Comparison of ENCODE assay signal across 15 cellular contexts in the genomic region with DNA sequence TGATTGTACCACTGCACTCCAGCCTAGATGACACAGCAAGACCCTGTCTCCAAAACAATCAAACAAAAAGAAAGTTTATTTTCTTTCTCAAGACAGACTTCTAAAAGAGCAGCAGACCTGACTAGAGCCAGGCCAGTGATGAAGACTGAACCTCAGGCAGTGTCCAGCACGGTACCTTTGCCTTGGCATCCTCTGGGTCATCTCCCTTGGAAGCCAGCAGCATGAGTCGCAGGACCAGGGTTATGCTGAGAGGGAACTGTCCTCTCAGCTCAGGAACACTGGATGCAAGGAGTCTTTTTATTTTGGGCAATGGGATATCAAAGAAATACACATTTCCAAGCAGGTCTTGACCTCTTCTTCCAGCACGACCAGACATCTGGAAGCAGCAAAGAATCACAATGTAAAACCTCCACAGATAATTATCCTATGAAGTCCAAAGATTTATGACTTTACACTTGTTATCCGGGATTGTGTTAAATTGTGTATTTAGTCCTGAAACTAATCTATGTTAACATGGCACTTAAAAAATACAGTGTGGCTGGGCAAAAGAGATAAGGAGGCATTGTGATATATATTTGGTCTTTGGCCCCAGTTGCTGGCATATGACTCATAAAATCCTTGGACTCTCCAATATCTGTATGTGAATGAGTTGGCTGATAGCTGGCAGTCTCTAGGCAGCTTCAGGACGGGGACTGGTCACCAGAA.
DNase-seq lines count a peak whose midpoint lies in the region; TF ChIP-seq lines count a peak whose summit lies in the region.
"Had no signal": no experiment of that assay in that cellular context is flagged by ENCODE, and none has a peak within 500 bp of the region (broad histone marks: within the 10 kb centered on the region; RNA-seq: fewer than 3 reads in every experiment).

No MANE protein-coding gene starts in this region.

- no peak overlapping the region for H3K27ac Mint-ChIP-seq in activated CD4-positive, alpha-beta T cell treated with anti-CD3 and anti-CD28 coated beads, Interleukin-2, amount 10 ng/mL, durations not matched to agents 7 days and 5 days

- H3K4me3 ChIP-seq in cardiac fibroblast (replicated peaks in 1 of 2; ENCODE audit: low read depth in 2 of 2, low read length in 2 of 2): no peak overlapping the region
- H3K4me3 ChIP-seq: Peyer's patch, uterus had no signal

- POLR2A ChIA-PET in activated CD4-positive, alpha-beta T cell treated with anti-CD3 and anti-CD28 coated beads, Interleukin-2, amount 10 ng/mL, durations not matched to agents 7 days and 5 days (lab: Charles Lee): no interaction called here

- no peak overlapping the region for H3K4me3 Mint-ChIP-seq in activated CD4-positive, alpha-beta T cell treated with anti-CD3 and anti-CD28 coated beads, Interleukin-2, amount 10 ng/mL, durations not matched to agents 7 days and 5 days

- DNase-seq in EL (peak; percentile 26), M059J (ENCODE audit: low read depth) (peak; percentile 21), cardiac fibroblast (ENCODE audit: low read depth in 2 of 2) (peak; percentile 7 to 26), lung microvascular endothelial cell (ENCODE audit: low read depth in 2 of 2) (peak; percentile 61 to 86), NCI-H1105 treated with DMSO at 0.1 percent for 48 hours (lab: John Stamatoyannopoulos, UW) (no peak), NOMO-1 (lab: John Stamatoyannopoulos, UW; ENCODE audit: unreplicated experiment in 2 of 2) (no peak), activated gamma-delta T cell (lab: John Stamatoyannopoulos, UW) (no peak)
- no peak for DNase-seq in activated CD4-positive, alpha-beta T cell treated with anti-CD3 and anti-CD28 coated beads, Interleukin-2, amount 10 ng/mL, durations not matched to agents 7 days and 5 days
- DNase-seq: Calu3; MM.1S; NCI-H1930; NCI-H526 treated with DMSO at 0.1 percent for 48 hours; stimulated activated naive CD4-positive, alpha-beta T cell treated with Interleukin-2 at 50 U/mL for 16 hours; uterus had no signal

- CTCF ChIA-PET in activated CD4-positive, alpha-beta T cell treated with anti-CD3 and anti-CD28 coated beads, Interleukin-2, amount 10 ng/mL, durations not matched to agents 7 days and 5 days (lab: Charles Lee): no interaction called here

- peaks cover 6% of the 10 kb centered on the region for H3K4me1 Mint-ChIP-seq in activated CD4-positive, alpha-beta T cell treated with anti-CD3 and anti-CD28 coated beads, Interleukin-2, amount 10 ng/mL, durations not matched to agents 7 days and 5 days

- no peaks in the 10 kb centered on the region for H3K9me3 Mint-ChIP-seq in activated CD4-positive, alpha-beta T cell treated with anti-CD3 and anti-CD28 coated beads, Interleukin-2, amount 10 ng/mL, durations not matched to agents 7 days and 5 days

- no peak for TF ChIP-seq CTCF in cardiac fibroblast (IDR thresholded peaks at IDR 0.05; ENCODE audit: low read depth, low read length)

- peaks cover 78% of the 10 kb centered on the region for H3K36me3 Mint-ChIP-seq in activated CD4-positive, alpha-beta T cell treated with anti-CD3 and anti-CD28 coated beads, Interleukin-2, amount 10 ng/mL, durations not matched to agents 7 days and 5 days (ENCODE audit: low read depth)

- no peaks in the 10 kb centered on the region for H3K27me3 Mint-ChIP-seq in activated CD4-positive, alpha-beta T cell treated with anti-CD3 and anti-CD28 coated beads, Interleukin-2, amount 10 ng/mL, durations not matched to agents 7 days and 5 days

Comparison
In these comparisons a context has a peak if more than half of its experiments do, and no peak if none do; other contexts are left out.
1. DNase-seq: peak in EL (single experiment), M059J (single experiment), cardiac fibroblast (2 of 2) and lung microvascular endothelial cell (2 of 2); none in NCI-H1105 treated with DMSO at 0.1 percent for 48 hours (single experiment), NOMO-1 (0 of 2), activated CD4-positive, alpha-beta T cell treated with anti-CD3 and anti-CD28 coated beads, Interleukin-2, amount 10 ng/mL, durations not matched to agents 7 days and 5 days (single experiment) and activated gamma-delta T cell (single experiment).